In the genomic region with DNA sequence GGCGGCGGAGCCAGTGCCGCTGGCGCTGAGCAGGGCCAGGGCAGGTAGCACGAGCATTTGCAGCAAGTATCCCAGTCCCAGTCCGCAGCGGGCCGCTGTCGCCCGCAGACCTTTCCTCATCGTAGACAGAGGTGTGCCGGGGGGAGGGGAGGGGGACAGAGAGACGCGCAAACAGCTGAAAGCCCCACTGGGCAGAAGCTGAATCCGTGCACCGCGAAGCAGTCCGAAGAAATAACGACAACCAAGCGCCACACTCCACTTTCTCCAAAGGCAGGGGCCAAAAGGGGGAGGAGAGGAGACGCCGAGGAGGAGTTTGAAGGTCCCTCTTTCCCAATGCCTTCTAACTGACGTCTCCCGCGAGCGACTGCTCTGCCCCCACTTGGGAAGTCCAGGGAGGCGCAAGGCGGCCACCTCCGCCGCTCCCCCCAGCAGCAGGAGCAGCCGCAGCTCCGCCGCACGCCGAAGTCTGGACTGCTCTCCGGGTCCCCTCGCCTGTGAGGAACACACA, we compare ENCODE assay signal across 8 cellular contexts. TPM values are rescaled to one million over a fixed set of nuclear protein-coding genes. Genes with fewer than 3 reads are reported as not detected.
DNase-seq lines count a peak whose midpoint lies in the region; ATAC-seq and TF ChIP-seq lines count a peak whose summit lies in the region.

Gene UNC5C, minus strand, starts transcription at position 236 of the 508 bp plus-strand sequence.

- peak; percentile 10 for ATAC-seq in activated CD4-positive, alpha-beta T cell treated with anti-CD3 and anti-CD28 coated beads for 36 hours

- DNase-seq in activated CD4-positive, alpha-beta T cell treated with anti-CD3 and anti-CD28 coated beads for 36 hours: peak; percentile 8
- no peak for DNase-seq in activated CD4-positive, alpha-beta T cell treated with anti-CD3 and anti-CD28 coated beads for 4 hours
- peak; percentile 82 for DNase-seq in SK-N-SH
- DNase-seq in epithelial cell of esophagus (ENCODE audit: low read depth): peak; percentile 27
- DNase-seq in tibial nerve (ENCODE audit: low spot score in 2 of 2): peak; percentile 43 to 59
- DNase-seq in NCI-H2107 (lab: John Stamatoyannopoulos, UW): no peak
- no peak for DNase-seq in HT-29 (ENCODE audit: low spot score)

- H3K27me3 ChIP-seq in SK-N-SH (ENCODE audit: insufficient read depth) (no peaks in the 10 kb centered on the region), mononuclear cell (ENCODE audit: insufficient read depth, low read length) (peaks cover 46% of the 10 kb centered on the region), tibial nerve (no peaks in the 10 kb centered on the region)

- H3K36me3 Mint-ChIP-seq in activated CD4-positive, alpha-beta T cell treated with anti-CD3 and anti-CD28 coated beads for 36 hours (ENCODE audit: low read depth): no peaks in the 10 kb centered on the region

- peak within 1 kb of the TSS; percentile 89 for H2AFZ ChIP-seq in SK-N-SH (ENCODE audit: low read depth)

- peak; percentile 23 to 54 for TF ChIP-seq POLR2A in tibial nerve (IDR thresholded peaks at IDR 0.05)

- intact Hi-C loops in activated CD4-positive, alpha-beta T cell treated with anti-CD3 and anti-CD28 coated beads for 36 hours (cut with DNase I, micrococcal nuclease): no loop called here

- no peaks in the 10 kb centered on the region for H3K9me2 ChIP-seq in SK-N-SH

- CTCF ChIA-PET in activated CD4-positive, alpha-beta T cell treated with anti-CD3 and anti-CD28 coated beads for 36 hours (lab: Charles Lee): no interaction called here
- CTCF ChIA-PET in SK-N-SH (lab: Yijun Ruan, JAX): interaction anchor here (0.6 to 14.1 kb wide), 10 partner anchors 11 to 1227 kb away, joined by 3 to 183 read pairs (median 4); no protein-coding TSS in a partner anchor

- peaks cover 61% of the 10 kb centered on the region for H3K27me3 Mint-ChIP-seq in activated CD4-positive, alpha-beta T cell treated with anti-CD3 and anti-CD28 coated beads for 36 hours

- no peaks in the 10 kb centered on the region for H3K9me3 Mint-ChIP-seq in activated CD4-positive, alpha-beta T cell treated with anti-CD3 and anti-CD28 coated beads for 36 hours (ENCODE audit: low read depth)

- TF ChIP-seq CTCF in SK-N-SH (IDR thresholded peaks at IDR 0.05) (no peak), epithelial cell of esophagus (IDR thresholded peaks at IDR 0.05; ENCODE audit: insufficient read depth, low read depth, low read length, missing control alignments) (no peak), tibial nerve (IDR thresholded peaks at IDR 0.05) (peak in 1 of 5 experiments; percentile 17)

- H3K9me3 ChIP-seq in SK-N-SH: no peaks in the 10 kb centered on the region
- no peaks in the 10 kb centered on the region for H3K9me3 ChIP-seq in mononuclear cell (ENCODE audit: low read depth, low read length)
- no peaks in the 10 kb centered on the region for H3K9me3 ChIP-seq in tibial nerve

- peaks cover 16% of the 10 kb centered on the region for H3F3A ChIP-seq in SK-N-SH (replicated peaks; ENCODE audit: insufficient read depth)

- H3K4me1 ChIP-seq in SK-N-SH (ENCODE audit: control insufficient read depth in 1 of 2, insufficient read depth in 2 of 2, low read depth in 1 of 2, low read length in 1 of 2) (peaks cover 0 to 13% of the 10 kb centered on the region in 2 experiments; a peak in 2 of 4 replicates), mononuclear cell (ENCODE audit: insufficient read depth, low read length) (no peaks in the 10 kb centered on the region), tibial nerve (peaks cover 0 to 34% (median 0%) of the 10 kb centered on the region in 4 donors)

- H3K4me3 ChIP-seq in SK-N-SH (ENCODE audit: low read depth in 2 of 2, low read length in 1 of 2): peak within 1 kb of the TSS; percentile 82 to 95
- peak within 1 kb of the TSS; percentile 38 for H3K4me3 ChIP-seq in epithelial cell of esophagus (ENCODE audit: low read length)
- peak within 1 kb of the TSS; percentile 4 for H3K4me3 ChIP-seq in mononuclear cell (ENCODE audit: low read length)
- H3K4me3 ChIP-seq in tibial nerve: peak within 1 kb of the TSS; percentile 47 to 73 (median 58)

- peak within 1 kb of the TSS; percentile 64 to 98 for H3K27ac ChIP-seq in SK-N-SH (ENCODE audit: low read depth in 2 of 2, low read length in 1 of 2)
- peak within 1 kb of the TSS; percentile 43 to 83 (median 70) for H3K27ac ChIP-seq in tibial nerve

- WGBS in SK-N-SH (ENCODE audit: low lambda C conversion rate): 0% methylated on average over 21 of the region's 37 CpGs
- WGBS in tibial nerve, 2 donors: 0 to 3% methylated on average over 25 to 26 of the region's 37 CpGs

- peaks cover 32% of the 10 kb centered on the region for H3K79me2 ChIP-seq in SK-N-SH (ENCODE audit: insufficient read depth)

- peak within 1 kb of the TSS; percentile 66 for H3K4me3 Mint-ChIP-seq in activated CD4-positive, alpha-beta T cell treated with anti-CD3 and anti-CD28 coated beads for 36 hours

- TF ChIP-seq EP300 in SK-N-SH (IDR thresholded peaks at IDR 0.05; ENCODE audit: borderline replicate concordance in 1 of 2, low read depth in 1 of 2, low read length in 1 of 2) (0 out of 4 replicates have a peak, but pooled peaks of 1 of the 2 experiments have one; percentile 36), tibial nerve (IDR thresholded peaks at IDR 0.05) (no peak)

- no peak within 1 kb of the TSS for H3K27ac Mint-ChIP-seq in activated CD4-positive, alpha-beta T cell treated with anti-CD3 and anti-CD28 coated beads for 36 hours

- H4K20me1 ChIP-seq in SK-N-SH (ENCODE audit: insufficient read depth): no peaks in the 10 kb centered on the region

- H3K4me1 Mint-ChIP-seq in activated CD4-positive, alpha-beta T cell treated with anti-CD3 and anti-CD28 coated beads for 36 hours: peaks cover 20% of the 10 kb centered on the region

- peak within 1 kb of the TSS; percentile 84 for H3K4me2 ChIP-seq in SK-N-SH

- peak; percentile 40; the same call in 1 of the 2 replicates for TF ChIP-seq RAD21 in SK-N-SH (IDR thresholded peaks at IDR 0.05; ENCODE audit: low read length)

- POLR2A ChIA-PET in activated CD4-positive, alpha-beta T cell treated with anti-CD3 and anti-CD28 coated beads for 36 hours (lab: Charles Lee): no interaction called here
- POLR2A ChIA-PET in SK-N-SH (lab: Yijun Ruan, JAX): interaction anchor here (0.6 to 5.6 kb wide), 12 partner anchors 9 to 710 kb away, joined by 3 to 39 read pairs (median 4); no protein-coding TSS in a partner anchor

- peak within 1 kb of the TSS; percentile 67 for H3K9ac ChIP-seq in SK-N-SH

- no peaks in the 10 kb centered on the region for H3K36me3 ChIP-seq in SK-N-SH (replicated peaks in 1 of 2; ENCODE audit: control insufficient read depth in 1 of 2, insufficient read depth in 2 of 2, low read length in 1 of 2)
- H3K36me3 ChIP-seq in tibial nerve: no peaks in the 10 kb centered on the region

TF ChIP-seq in SK-N-SH, 30 proteins besides CTCF, POLR2A, EP300 and RAD21 (continues in another document):
- TF ChIP-seq ELF1 (IDR thresholded peaks at IDR 0.05) (no peak), YY1 (IDR thresholded peaks at IDR 0.05; ENCODE audit: low read depth) (no peak), ZBTB33 (IDR thresholded peaks at IDR 0.05; ENCODE audit: borderline replicate concordance, low read depth) (no peak), TEAD4 (IDR thresholded peaks at IDR 0.05; ENCODE audit: borderline replicate concordance, insufficient read depth) (no peak), MXI1 (IDR thresholded peaks at IDR 0.05; ENCODE audit: low read depth, low read length) (peak; percentile 40; the same call in 1 of the 2 replicates)
- TF ChIP-seq, protein P1, sequence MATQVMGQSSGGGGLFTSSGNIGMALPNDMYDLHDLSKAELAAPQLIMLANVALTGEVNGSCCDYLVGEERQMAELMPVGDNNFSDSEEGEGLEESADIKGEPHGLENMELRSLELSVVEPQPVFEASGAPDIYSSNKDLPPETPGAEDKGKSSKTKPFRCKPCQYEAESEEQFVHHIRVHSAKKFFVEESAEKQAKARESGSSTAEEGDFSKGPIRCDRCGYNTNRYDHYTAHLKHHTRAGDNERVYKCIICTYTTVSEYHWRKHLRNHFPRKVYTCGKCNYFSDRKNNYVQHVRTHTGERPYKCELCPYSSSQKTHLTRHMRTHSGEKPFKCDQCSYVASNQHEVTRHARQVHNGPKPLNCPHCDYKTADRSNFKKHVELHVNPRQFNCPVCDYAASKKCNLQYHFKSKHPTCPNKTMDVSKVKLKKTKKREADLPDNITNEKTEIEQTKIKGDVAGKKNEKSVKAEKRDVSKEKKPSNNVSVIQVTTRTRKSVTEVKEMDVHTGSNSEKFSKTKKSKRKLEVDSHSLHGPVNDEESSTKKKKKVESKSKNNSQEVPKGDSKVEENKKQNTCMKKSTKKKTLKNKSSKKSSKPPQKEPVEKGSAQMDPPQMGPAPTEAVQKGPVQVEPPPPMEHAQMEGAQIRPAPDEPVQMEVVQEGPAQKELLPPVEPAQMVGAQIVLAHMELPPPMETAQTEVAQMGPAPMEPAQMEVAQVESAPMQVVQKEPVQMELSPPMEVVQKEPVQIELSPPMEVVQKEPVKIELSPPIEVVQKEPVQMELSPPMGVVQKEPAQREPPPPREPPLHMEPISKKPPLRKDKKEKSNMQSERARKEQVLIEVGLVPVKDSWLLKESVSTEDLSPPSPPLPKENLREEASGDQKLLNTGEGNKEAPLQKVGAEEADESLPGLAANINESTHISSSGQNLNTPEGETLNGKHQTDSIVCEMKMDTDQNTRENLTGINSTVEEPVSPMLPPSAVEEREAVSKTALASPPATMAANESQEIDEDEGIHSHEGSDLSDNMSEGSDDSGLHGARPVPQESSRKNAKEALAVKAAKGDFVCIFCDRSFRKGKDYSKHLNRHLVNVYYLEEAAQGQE (IDR thresholded peaks at IDR 0.05; ENCODE audit: low read depth, low read length): 0 out of 2 replicates have a peak, but pooled peaks have one; percentile 21

RNA-seq across cellular contexts. Expression of gene UNC5C, which starts in this region (rescaled TPM):
- under 1 TPM in 1 of 2 experiments, not detected in 1; 0.07 TPM for total RNA-seq in activated CD4-positive, alpha-beta T cell treated with anti-CD3 and anti-CD28 coated beads for 36 hours
- 3.3 and 5.4 TPM in 2 replicates for polyA plus RNA-seq in SK-N-SH (2012; rRNA removed)
- 3.9 and 5.5 TPM in 2 replicates for polyA plus RNA-seq in SK-N-SH (2012; cell fraction: cytosol; rRNA removed)
- polyA plus RNA-seq in SK-N-SH (2012; cell fraction: nucleus; rRNA removed): 3.7 and 5.9 TPM in 2 replicates
- total RNA-seq in mononuclear cell: not detected
- total RNA-seq in tibial nerve: 1 to 10 TPM; 1.2 to 5.0 (median 3.0) TPM
- total RNA-seq in HT-29 (2014; rRNA removed; shearing (Covaris generic)): not detected in 2 replicates

Comparison
In these comparisons a context has a peak if more than half of its experiments do, and no peak if none do; other contexts are left out.
1. Peak in DNase-seq and ATAC-seq in activated CD4-positive, alpha-beta T cell treated with anti-CD3 and anti-CD28 coated beads for 36 hours; RNA of the gene not detected or under 1 TPM.
2. DNase-seq: peak in SK-N-SH (single experiment), epithelial cell of esophagus (single experiment) and tibial nerve (2 of 2); none in activated CD4-positive, alpha-beta T cell treated with anti-CD3 and anti-CD28 coated beads for 4 hours (0 of 2), NCI-H2107 (single experiment) and HT-29 (single experiment).
3. H3K4me3 ChIP-seq: peak in every context shown above with its lines; median percentile 88 in SK-N-SH; 58 in tibial nerve; 38 in epithelial cell of esophagus; 4 in mononuclear cell.